Comparison of ENCODE assay signal across 13 cellular contexts in the genomic region with DNA sequence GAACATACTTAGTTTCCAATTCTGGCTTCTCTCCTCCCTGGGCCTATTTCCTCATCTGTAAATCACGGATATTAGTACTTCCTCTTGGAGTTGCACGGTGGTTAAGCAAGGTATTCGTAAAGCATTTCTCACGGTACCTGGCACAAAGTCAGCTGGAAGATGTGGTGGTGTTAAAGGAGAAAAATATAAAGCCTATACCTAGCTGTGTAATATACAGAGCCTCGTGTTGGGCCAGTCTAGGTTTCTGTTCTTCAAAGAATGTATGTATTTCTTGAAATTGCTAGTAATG. TPM values are rescaled to one million over a fixed set of nuclear protein-coding genes. Genes with fewer than 3 reads are reported as not detected.
DNase-seq lines count a peak whose midpoint lies in the region; ATAC-seq and TF ChIP-seq lines count a peak whose summit lies in the region.
"Had no signal": no experiment of that assay in that cellular context is flagged by ENCODE, and none has a peak within 500 bp of the region (broad histone marks: within the 10 kb centered on the region; RNA-seq: fewer than 3 reads in every experiment).

No MANE protein-coding gene starts in this region.

- H3K27me3 ChIP-seq in hepatocyte (no peaks in the 10 kb centered on the region), stomach smooth muscle (ENCODE audit: control insufficient read depth in 1 of 2, insufficient read depth in 2 of 2, low read length in 2 of 2) (no peaks in the 10 kb centered on the region)
- H3K27me3 ChIP-seq: MG63 had no signal

- peak overlapping the region in 4 of 5 experiments; percentile 31 to 87 (median 80) for H3K27ac Mint-ChIP-seq in brain
- H3K27ac Mint-ChIP-seq in activated CD8-positive, alpha-beta memory T cell treated with anti-CD3 and anti-CD28 coated beads, Interleukin-2, amount 10 ng/mL, durations not matched to agents 7 days and 5 days = no peak overlapping the region
- H3K27ac Mint-ChIP-seq in activated CD4-positive, alpha-beta T cell treated with anti-CD3 and anti-CD28 coated beads for 36 hours = no peak overlapping the region
- H3K27ac Mint-ChIP-seq: activated naive CD4-positive, alpha-beta T cell treated with anti-CD3 and anti-CD28 coated beads for 36 hours had no signal

- peak; percentile 32 for DNase-seq in M059J (ENCODE audit: low read depth)
- no peak for DNase-seq in hepatocyte (ENCODE audit: low spot score)
- DNase-seq in activated CD8-positive, alpha-beta memory T cell treated with anti-CD3 and anti-CD28 coated beads, Interleukin-2, amount 10 ng/mL, durations not matched to agents 7 days and 5 days = no peak
- no peak for DNase-seq in activated CD4-positive, alpha-beta T cell treated with anti-CD3 and anti-CD28 coated beads, Interleukin-2, amount 50 U/mL, for 4 hours
- no peak for DNase-seq in activated CD4-positive, alpha-beta T cell treated with anti-CD3 and anti-CD28 coated beads for 36 hours
- no peak for DNase-seq in pons (ENCODE audit: low spot score)
- DNase-seq: T-helper 9 cell had no signal

- intact Hi-C loops in activated CD4-positive, alpha-beta T cell treated with anti-CD3 and anti-CD28 coated beads for 36 hours (cut with DNase I, micrococcal nuclease) = loop anchor here in 1 of 2 experiments (10.0 kb wide), 1 partner anchor 58 kb away; no protein-coding TSS in a partner anchor

- TF ChIP-seq CTCF in brain (conservative IDR thresholded peaks at IDR 0.05) (no peak), hepatocyte (IDR thresholded peaks at IDR 0.05; ENCODE audit: poor library complexity) (no peak)

- no peaks in the 10 kb centered on the region for H3K79me2 ChIP-seq in hepatocyte

- H3K4me1 Mint-ChIP-seq in brain = peaks cover 14% of the 10 kb centered on the region
- H3K4me1 Mint-ChIP-seq in activated CD8-positive, alpha-beta memory T cell treated with anti-CD3 and anti-CD28 coated beads, Interleukin-2, amount 10 ng/mL, durations not matched to agents 7 days and 5 days = no peaks in the 10 kb centered on the region
- peaks cover 7% of the 10 kb centered on the region for H3K4me1 Mint-ChIP-seq in activated CD4-positive, alpha-beta T cell treated with anti-CD3 and anti-CD28 coated beads for 36 hours

- H3K4me3 ChIP-seq in hepatocyte (no peak overlapping the region), stomach smooth muscle (ENCODE audit: low read length in 2 of 2) (no peak overlapping the region)
- H3K4me3 ChIP-seq: MG63 had no signal

- WGBS in hepatocyte (ENCODE audit: low lambda C conversion rate, missing lambda C conversion rate) = 83% methylated on average over 5 of the region's 5 CpGs

- CTCF ChIA-PET in activated CD8-positive, alpha-beta memory T cell treated with anti-CD3 and anti-CD28 coated beads, Interleukin-2, amount 10 ng/mL, durations not matched to agents 7 days and 5 days (lab: Charles Lee) = interaction anchor here (0.9 to 2.7 kb wide), 4 partner anchors 15 to 165 kb away, joined by 3 to 11 read pairs (median 4); no protein-coding TSS in a partner anchor
- CTCF ChIA-PET in activated CD4-positive, alpha-beta T cell treated with anti-CD3 and anti-CD28 coated beads for 36 hours (lab: Charles Lee) = interaction anchor here (0.6 to 4.4 kb wide), 7 partner anchors 14 to 178 kb away, joined by 3 to 22 read pairs (median 4); no protein-coding TSS in a partner anchor

- no peak overlapping the region for H3K9ac ChIP-seq in stomach smooth muscle (ENCODE audit: low read length in 2 of 2)

- peaks cover 40% of the 10 kb centered on the region for H3K36me3 Mint-ChIP-seq in brain
- H3K36me3 Mint-ChIP-seq in activated CD8-positive, alpha-beta memory T cell treated with anti-CD3 and anti-CD28 coated beads, Interleukin-2, amount 10 ng/mL, durations not matched to agents 7 days and 5 days = no peaks in the 10 kb centered on the region
- no peaks in the 10 kb centered on the region for H3K36me3 Mint-ChIP-seq in activated CD4-positive, alpha-beta T cell treated with anti-CD3 and anti-CD28 coated beads for 36 hours (ENCODE audit: low read depth)

- no peaks in the 10 kb centered on the region for H3K36me3 ChIP-seq in hepatocyte (replicated peaks; ENCODE audit: insufficient read depth, low read depth)
- H3K36me3 ChIP-seq in stomach smooth muscle (ENCODE audit: control insufficient read depth in 2 of 2, insufficient read depth in 2 of 2, low read length in 2 of 2) = peaks cover 26 to 34% of the 10 kb centered on the region in 2 donors

- H3K4me1 ChIP-seq in hepatocyte (ENCODE audit: insufficient read depth) (peaks cover 13% of the 10 kb centered on the region), stomach smooth muscle (ENCODE audit: control insufficient read depth, insufficient read depth, low read length) (peaks cover 35% of the 10 kb centered on the region)

- H3K9me2 ChIP-seq in hepatocyte (replicated peaks; ENCODE audit: insufficient read depth) = no peaks in the 10 kb centered on the region

- H3K4me2 ChIP-seq in hepatocyte = no peak overlapping the region

- H3K27me3 Mint-ChIP-seq in brain = peaks cover 2% of the 10 kb centered on the region
- H3K27me3 Mint-ChIP-seq in activated CD8-positive, alpha-beta memory T cell treated with anti-CD3 and anti-CD28 coated beads, Interleukin-2, amount 10 ng/mL, durations not matched to agents 7 days and 5 days = no peaks in the 10 kb centered on the region
- H3K27me3 Mint-ChIP-seq in activated CD4-positive, alpha-beta T cell treated with anti-CD3 and anti-CD28 coated beads for 36 hours = peaks cover 8% of the 10 kb centered on the region

- no peaks in the 10 kb centered on the region for H3K9me3 ChIP-seq in hepatocyte (ENCODE audit: low read depth)
- no peaks in the 10 kb centered on the region for H3K9me3 ChIP-seq in stomach smooth muscle (ENCODE audit: control insufficient read depth in 2 of 2, low read length in 2 of 2)
- H3K9me3 ChIP-seq: MG63 had no signal

- no peaks in the 10 kb centered on the region for H4K20me1 ChIP-seq in hepatocyte (ENCODE audit: insufficient read depth, poor library complexity, severe bottlenecking)

- POLR2A ChIA-PET in activated CD4-positive, alpha-beta T cell treated with anti-CD3 and anti-CD28 coated beads for 36 hours (lab: Charles Lee) = no interaction called here

- no peaks in the 10 kb centered on the region for H3K9me3 Mint-ChIP-seq in brain
- no peaks in the 10 kb centered on the region for H3K9me3 Mint-ChIP-seq in activated CD8-positive, alpha-beta memory T cell treated with anti-CD3 and anti-CD28 coated beads, Interleukin-2, amount 10 ng/mL, durations not matched to agents 7 days and 5 days (ENCODE audit: low read depth)
- no peaks in the 10 kb centered on the region for H3K9me3 Mint-ChIP-seq in activated CD4-positive, alpha-beta T cell treated with anti-CD3 and anti-CD28 coated beads for 36 hours (ENCODE audit: low read depth)
- H3K9me3 Mint-ChIP-seq: activated naive CD4-positive, alpha-beta T cell treated with anti-CD3 and anti-CD28 coated beads for 36 hours had no signal

- H3K27ac ChIP-seq in hepatocyte (peak overlapping the region; percentile 90), stomach smooth muscle (ENCODE audit: low read length) (peak overlapping the region; percentile 76)

- no peak for ATAC-seq in activated CD8-positive, alpha-beta memory T cell treated with anti-CD3 and anti-CD28 coated beads, Interleukin-2, amount 10 ng/mL, durations not matched to agents 7 days and 5 days
- ATAC-seq in activated CD4-positive, alpha-beta T cell treated with anti-CD3 and anti-CD28 coated beads for 36 hours = no peak

- H2AFZ ChIP-seq in hepatocyte = no peak overlapping the region

- no peak overlapping the region for H3K4me3 Mint-ChIP-seq in brain
- H3K4me3 Mint-ChIP-seq in activated CD8-positive, alpha-beta memory T cell treated with anti-CD3 and anti-CD28 coated beads, Interleukin-2, amount 10 ng/mL, durations not matched to agents 7 days and 5 days = no peak overlapping the region
- no peak overlapping the region for H3K4me3 Mint-ChIP-seq in activated CD4-positive, alpha-beta T cell treated with anti-CD3 and anti-CD28 coated beads for 36 hours
- H3K4me3 Mint-ChIP-seq: activated naive CD4-positive, alpha-beta T cell treated with anti-CD3 and anti-CD28 coated beads for 36 hours had no signal

RNA-seq across cellular contexts. Expression of a gene that starts 47.2 kb away (rescaled TPM):
- not detected in 2 replicates for total RNA-seq in M059J (2014; rRNA removed; shearing (Covaris generic))
- polyA plus RNA-seq in brain (ENCODE audit: insufficient read depth, low read depth, low replicate concordance) (not detected), hepatocyte (not detected in 2 replicates)
- not detected in 2 replicates for total RNA-seq in hepatocyte
- not detected for total RNA-seq in activated CD8-positive, alpha-beta memory T cell treated with anti-CD3 and anti-CD28 coated beads, Interleukin-2, amount 10 ng/mL, durations not matched to agents 7 days and 5 days
- total RNA-seq in activated CD4-positive, alpha-beta T cell treated with anti-CD3 and anti-CD28 coated beads for 36 hours = not detected
- total RNA-seq: activated naive CD4-positive, alpha-beta T cell treated with anti-CD3 and anti-CD28 coated beads for 36 hours; mononuclear cell; pulmonary artery endothelial cell had no signal

Comparison
In these comparisons a context has a peak if more than half of its experiments do, and no peak if none do; other contexts are left out.
1. H3K27ac Mint-ChIP-seq: peak in brain (4 of 5); none in activated CD8-positive, alpha-beta memory T cell treated with anti-CD3 and anti-CD28 coated beads, Interleukin-2, amount 10 ng/mL, durations not matched to agents 7 days and 5 days (single experiment) and activated CD4-positive, alpha-beta T cell treated with anti-CD3 and anti-CD28 coated beads for 36 hours (single experiment).